32 cellular contexts compared by ENCODE assay signal in genomic region chr10:133068111-133068740, GRCh38. TPM values are rescaled to one million over a fixed set of nuclear protein-coding genes. Genes with fewer than 3 reads are reported as not detected.
"Had no signal": no experiment of that assay in that cellular context is flagged by ENCODE, and none has a peak within 500 bp of the region (broad histone marks: within the 10 kb centered on the region; RNA-seq: fewer than 3 reads in every experiment).

No MANE protein-coding gene starts in this region.

- H3K36me3 Mint-ChIP-seq: activated naive CD4-positive, alpha-beta T cell treated with anti-CD3 and anti-CD28 coated beads, Interleukin-2, amount 50 U/mL, for 24 hours; activated naive CD8-positive, alpha-beta T cell treated with anti-CD3 and anti-CD28 coated beads, Interleukin-2, amount 10 ng/mL, durations not matched to agents 7 days and 5 days had no signal

- H3K4me1 Mint-ChIP-seq: activated CD4-positive, alpha-beta T cell treated with anti-CD3 and anti-CD28 coated beads, Interleukin-2, amount 10 ng/mL, durations not matched to agents 24 days and 14 days; activated naive CD4-positive, alpha-beta T cell treated with anti-CD3 and anti-CD28 coated beads, Interleukin-2, amount 50 U/mL, for 24 hours; activated naive CD8-positive, alpha-beta T cell treated with anti-CD3 and anti-CD28 coated beads, Interleukin-2, amount 10 ng/mL, durations not matched to agents 7 days and 5 days; activated T-helper 17 cell treated with anti-CD3 and anti-CD28 coated beads, Interleukin-2, amount 50 U/mL, for 72 hours had no signal

- H3K36me3 ChIP-seq: breast epithelium, MG63, Peyer's patch, SJSA1 had no signal

- H3K27ac Mint-ChIP-seq: activated CD4-positive, alpha-beta T cell treated with anti-CD3 and anti-CD28 coated beads, Interleukin-2, amount 10 ng/mL, durations not matched to agents 24 days and 14 days; activated CD8-positive, alpha-beta T cell treated with anti-CD3 and anti-CD28 coated beads for 36 hours; activated naive CD4-positive, alpha-beta T cell treated with anti-CD3 and anti-CD28 coated beads, Interleukin-2, amount 50 U/mL, for 24 hours; activated naive CD8-positive, alpha-beta T cell treated with anti-CD3 and anti-CD28 coated beads, Interleukin-2, amount 10 ng/mL, durations not matched to agents 7 days and 5 days; activated T-cell treated with anti-CD3 and anti-CD28 coated beads, Interleukin-2, amount 50 U/mL, for 72 hours; activated T-helper 17 cell treated with anti-CD3 and anti-CD28 coated beads, Interleukin-2, amount 50 U/mL, for 72 hours; T-helper 1 cell treated with Interleukin-12 subunit alpha and Interleukin-12 subunit beta and Interleukin-4 antibody, amounts not matched to agents 30 μg/mL and 1 μg/mL, for 36 hours; T-helper 2 cell treated with Interferon-gamma antibody and Interleukin-4, amounts not matched to agents 5 μg/mL and 100 μg/mL, for 36 hours had no signal

- H3K4me3 Mint-ChIP-seq: activated CD4-positive, alpha-beta T cell treated with anti-CD3 and anti-CD28 coated beads, Interleukin-2, amount 10 ng/mL, durations not matched to agents 24 days and 14 days; activated CD8-positive, alpha-beta T cell treated with anti-CD3 and anti-CD28 coated beads for 36 hours; activated naive CD4-positive, alpha-beta T cell treated with anti-CD3 and anti-CD28 coated beads, Interleukin-2, amount 50 U/mL, for 24 hours; activated naive CD8-positive, alpha-beta T cell treated with anti-CD3 and anti-CD28 coated beads, Interleukin-2, amount 10 ng/mL, durations not matched to agents 7 days and 5 days; activated T-cell treated with anti-CD3 and anti-CD28 coated beads, Interleukin-2, amount 50 U/mL, for 72 hours; activated T-helper 17 cell treated with anti-CD3 and anti-CD28 coated beads, Interleukin-2, amount 50 U/mL, for 72 hours; T-helper 1 cell treated with Interleukin-12 subunit alpha and Interleukin-12 subunit beta and Interleukin-4 antibody, amounts not matched to agents 30 μg/mL and 1 μg/mL, for 36 hours; T-helper 2 cell treated with Interferon-gamma antibody and Interleukin-4, amounts not matched to agents 5 μg/mL and 100 μg/mL, for 36 hours had no signal

- H3K4me3 ChIP-seq: body of pancreas, breast epithelium, MG63, Peyer's patch, SJSA1 had no signal

- ATAC-seq: activated CD8-positive, alpha-beta T cell treated with anti-CD3 and anti-CD28 coated beads for 36 hours; activated T-cell treated with anti-CD3 and anti-CD28 coated beads, Interleukin-2, amount 50 U/mL, for 72 hours; activated T-helper 17 cell treated with anti-CD3 and anti-CD28 coated beads, Interleukin-2, amount 50 U/mL, for 72 hours; body of pancreas; PC-3 had no signal

- H3K9me3 Mint-ChIP-seq: activated CD4-positive, alpha-beta T cell treated with anti-CD3 and anti-CD28 coated beads, Interleukin-2, amount 10 ng/mL, durations not matched to agents 24 days and 14 days; activated CD8-positive, alpha-beta T cell treated with anti-CD3 and anti-CD28 coated beads for 36 hours; activated naive CD4-positive, alpha-beta T cell treated with anti-CD3 and anti-CD28 coated beads, Interleukin-2, amount 50 U/mL, for 24 hours; activated naive CD8-positive, alpha-beta T cell treated with anti-CD3 and anti-CD28 coated beads, Interleukin-2, amount 10 ng/mL, durations not matched to agents 7 days and 5 days; activated T-cell treated with anti-CD3 and anti-CD28 coated beads, Interleukin-2, amount 50 U/mL, for 72 hours; activated T-helper 17 cell treated with anti-CD3 and anti-CD28 coated beads, Interleukin-2, amount 50 U/mL, for 72 hours; T-helper 1 cell treated with Interleukin-12 subunit alpha and Interleukin-12 subunit beta and Interleukin-4 antibody, amounts not matched to agents 30 μg/mL and 1 μg/mL, for 36 hours; T-helper 2 cell treated with Interferon-gamma antibody and Interleukin-4, amounts not matched to agents 5 μg/mL and 100 μg/mL, for 36 hours had no signal

- H3K9ac ChIP-seq: SK-N-SH had no signal

- H3K4me2 ChIP-seq: SK-N-SH had no signal

- DNase-seq: activated CD4-positive, alpha-beta T cell treated with anti-CD3 and anti-CD28 coated beads, Interleukin-2, amount 10 ng/mL, durations not matched to agents 24 days and 14 days; activated CD4-positive, alpha-beta T cell treated with anti-CD3 and anti-CD28 coated beads, Interleukin-2, amount 50 U/mL, for 4 hours; activated CD8-positive, alpha-beta T cell treated with anti-CD3 and anti-CD28 coated beads for 36 hours; activated gamma-delta T cell; activated naive CD4-positive, alpha-beta T cell treated with Interleukin-2 at 50 U/mL for 16 hours; activated naive CD8-positive, alpha-beta T cell treated with anti-CD3 and anti-CD28 coated beads, Interleukin-2, amount 10 ng/mL, durations not matched to agents 7 days and 5 days; activated T-cell treated with anti-CD3 and anti-CD28 coated beads, Interleukin-2, amount 50 U/mL, for 1 hour; activated T-cell treated with anti-CD3 and anti-CD28 coated beads, Interleukin-2, amount 50 U/mL, for 72 hours; body of pancreas; Kasumi-1; MG63; NCI-H1048; NCI-H1105 treated with DMSO at 0.1 percent for 48 hours; NCI-H1436; NCI-H1694; NCI-H2029; NCI-H345; NCI-H524 treated with DMSO at 0.1 percent for 48 hours; NK-92 treated with Interleukin-12 subunit alpha and Interleukin-12 subunit beta, amount 100 ng/mL, for 24 hours; PC-3; Peyer's patch; SHP77 treated with DMSO at 0.1 percent for 48 hours; SK-N-SH had no signal

- H3K27me3 ChIP-seq: body of pancreas, MG63, Peyer's patch had no signal

- H3K9me3 ChIP-seq: body of pancreas, breast epithelium, MG63, Peyer's patch, SJSA1, SK-N-SH had no signal

- H3K27ac ChIP-seq: body of pancreas, breast epithelium, Peyer's patch, SJSA1 had no signal

- H3K4me1 ChIP-seq: body of pancreas, breast epithelium, Peyer's patch, SJSA1 had no signal

RNA-seq across cellular contexts. Expression of gene ADGRA1, which starts 19.5 kb away (rescaled TPM):
- total RNA-seq: activated CD4-positive, alpha-beta T cell treated with anti-CD3 and anti-CD28 coated beads, Interleukin-2, amount 10 ng/mL, durations not matched to agents 24 days and 14 days; activated CD8-positive, alpha-beta memory T cell treated with anti-CD3 and anti-CD28 coated beads for 36 hours; activated CD8-positive, alpha-beta T cell treated with anti-CD3 and anti-CD28 coated beads for 36 hours; activated naive CD8-positive, alpha-beta T cell treated with anti-CD3 and anti-CD28 coated beads, Interleukin-2, amount 10 ng/mL, durations not matched to agents 7 days and 5 days; activated T-cell treated with anti-CD3 and anti-CD28 coated beads, Interleukin-2, amount 50 U/mL, for 72 hours; activated T-helper 17 cell treated with anti-CD3 and anti-CD28 coated beads, Interleukin-2, amount 50 U/mL, for 72 hours; astrocyte; NCI-H460; PC-3; Peyer's patch; SJSA1 had no signal
